Comparison of ENCODE assay signal across 22 cellular contexts in the genomic region with DNA sequence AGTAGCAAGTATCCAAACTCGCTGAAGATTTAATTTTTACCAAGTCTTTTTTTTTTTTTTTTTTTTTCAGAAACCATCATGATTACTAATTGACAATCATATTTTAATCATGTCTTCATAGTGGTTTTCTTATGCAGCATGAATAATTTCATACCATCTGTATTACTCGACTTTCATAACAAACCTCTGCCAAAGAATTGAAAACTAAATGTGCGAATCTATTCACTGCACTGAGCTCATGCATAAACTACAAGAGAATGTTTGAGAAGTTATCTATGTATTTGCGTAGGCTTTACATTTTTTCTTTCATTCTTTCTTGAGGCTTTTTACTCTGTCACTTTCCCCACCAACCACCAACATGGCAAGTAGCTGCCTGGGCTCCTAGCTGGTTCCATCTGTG.
"Had no signal": no experiment of that assay in that cellular context is flagged by ENCODE, and none has a peak within 500 bp of the region (broad histone marks: within the 10 kb centered on the region; RNA-seq: fewer than 3 reads in every experiment).

No MANE protein-coding gene starts in this region.

- ATAC-seq: activated CD4-positive, CD25-positive, alpha-beta regulatory T cell treated with anti-CD3 and anti-CD28 coated beads, Interleukin-2, amount 50 U/mL, for 24 hours; activated T-cell treated with anti-CD3 and anti-CD28 coated beads, Interleukin-2, amount 50 U/mL, for 72 hours; gastroesophageal sphincter; left ventricle myocardium superior; natural killer cell had no signal

- H3K4me3 ChIP-seq: gastroesophageal sphincter, spleen, upper lobe of left lung had no signal

- H3K27ac ChIP-seq: gastroesophageal sphincter, spleen, upper lobe of left lung, VCaP had no signal

- FAIRE-seq: endometrium, islet of Langerhans had no signal

- H3K27me3 ChIP-seq: gastroesophageal sphincter, spleen, upper lobe of left lung had no signal

- H3K9me3 ChIP-seq: gastroesophageal sphincter, upper lobe of left lung had no signal

- DNase-seq: activated CD4-positive, alpha-beta memory T cell treated with anti-CD3 and anti-CD28 coated beads, Interleukin-2, amount 10 ng/mL, durations not matched to agents 7 days and 5 days; activated CD4-positive, alpha-beta T cell treated with anti-CD3 and anti-CD28 coated beads, Interleukin-2, amount 10 ng/mL, durations not matched to agents 24 days and 14 days; activated effector memory CD4-positive, alpha-beta T cell treated with Interleukin-2 at 50 U/mL for 16 hours; activated naive CD4-positive, alpha-beta T cell treated with anti-CD3 and anti-CD28 coated beads for 36 hours; activated naive CD8-positive, alpha-beta T cell treated with anti-CD3 and anti-CD28 coated beads, Interleukin-2, amount 10 ng/mL, durations not matched to agents 7 days and 5 days; activated T-cell treated with anti-CD3 and anti-CD28 coated beads, Interleukin-2, amount 50 U/mL, for 72 hours; amygdala; erythroblast; head of caudate nucleus; hypothalamus; left ventricle myocardium superior; midbrain; natural killer cell; spleen; stimulated activated CD4-positive, alpha-beta T cell treated with anti-CD3 and anti-CD28 coated beads, Interleukin-4, amount 100 ng/mL, for 24 hours; stimulated activated naive CD4-positive, alpha-beta T cell treated with Interleukin-2 at 50 U/mL for 16 hours; upper lobe of left lung had no signal

- H3K4me1 ChIP-seq: gastroesophageal sphincter, spleen, upper lobe of left lung had no signal

- H3K36me3 ChIP-seq: gastroesophageal sphincter, spleen, upper lobe of left lung had no signal
